Comparison of ENCODE assay signal across 14 cellular contexts in genomic region chr7:27146491-27147210, GRCh38. TPM values are rescaled to one million over a fixed set of nuclear protein-coding genes. Genes with fewer than 3 reads are reported as not detected.
DNase-seq lines count a peak whose midpoint lies in the region; ATAC-seq and TF ChIP-seq lines count a peak whose summit lies in the region.
"Had no signal": no experiment of that assay in that cellular context is flagged by ENCODE, and none has a peak within 500 bp of the region (broad histone marks: within the 10 kb centered on the region; RNA-seq: fewer than 3 reads in every experiment).

No MANE protein-coding gene starts in this region.

- H3K9me3 ChIP-seq in aorta (ENCODE audit: control insufficient read depth, low read length): no peaks in the 10 kb centered on the region
- H3K9me3 ChIP-seq: gastroesophageal sphincter had no signal

- H3K4me1 ChIP-seq in aorta (ENCODE audit: control insufficient read depth in 1 of 2, insufficient read depth in 2 of 2, low read length in 2 of 2): no peaks in the 10 kb centered on the region

- H3K27me3 ChIP-seq in aorta (ENCODE audit: control insufficient read depth in 1 of 2, insufficient read depth in 2 of 2, low read length in 1 of 2): no peaks in the 10 kb centered on the region

- H3K27ac Mint-ChIP-seq in nephron (peak overlapping the region; percentile 97 to 100 (median 99)), type B pancreatic cell (peak overlapping the region; percentile 77)

- no peak for TF ChIP-seq CTCF in epithelial cell of proximal tubule (conservative IDR thresholded peaks at IDR 0.05; ENCODE audit: low read depth, low read length)
- TF ChIP-seq CTCF in nephron (IDR thresholded peaks at IDR 0.05; ENCODE audit: unreplicated experiment in 3 of 3): no peak
- no peak for TF ChIP-seq CTCF in type B pancreatic cell (conservative IDR thresholded peaks at IDR 0.05)

- peak; percentile 82 for DNase-seq in NCI-H510A treated with DMSO at 0.1 percent for 48 hours (lab: John Stamatoyannopoulos, UW)
- no peak for DNase-seq in NCI-H510A (lab: John Stamatoyannopoulos, UW)
- DNase-seq in epithelial cell of proximal tubule (ENCODE audit: low read depth): no peak
- no peak for DNase-seq in type B pancreatic cell (ENCODE audit: extremely low spot score, unreplicated experiment)
- no peak for DNase-seq in aorta
- no peak for DNase-seq in AG08396 (ENCODE audit: low spot score)
- DNase-seq in NCI-H82 treated with DMSO at 0.1 percent for 48 hours (lab: John Stamatoyannopoulos, UW; ENCODE audit: unreplicated experiment): no peak
- DNase-seq: GDM1, NCI-H2171 treated with DMSO at 0.1 percent for 48 hours, OCI-M1, SW 1271 had no signal

- H3K36me3 Mint-ChIP-seq in nephron (ENCODE audit: low read depth) (peaks cover 82% of the 10 kb centered on the region), type B pancreatic cell (peaks cover 22% of the 10 kb centered on the region)

- no peak overlapping the region for H3K27ac ChIP-seq in aorta (ENCODE audit: low read depth in 1 of 2, low read length in 2 of 2)

- 75 to 89% methylated on average over 4 to 5 of the region's 5 CpGs for WGBS in aorta, 2 donors

- H3K27me3 Mint-ChIP-seq in nephron (ENCODE audit: low read depth) (peaks cover 8% of the 10 kb centered on the region), type B pancreatic cell (peaks cover 75% of the 10 kb centered on the region)

- H3K4me3 ChIP-seq in epithelial cell of proximal tubule (ENCODE audit: low read depth, low read length) (peak overlapping the region; percentile 75), aorta (ENCODE audit: low read length in 2 of 2) (no peak overlapping the region)

- peak overlapping the region; percentile 95 to 98 (median 96) for H3K4me3 Mint-ChIP-seq in nephron
- peak overlapping the region; percentile 99 for H3K4me3 Mint-ChIP-seq in type B pancreatic cell

- intact Hi-C loops in aorta (cut with DNase I): no loop called here

- no peak for ATAC-seq in aorta (ENCODE audit: low FRiP score)
- ATAC-seq: gastroesophageal sphincter had no signal

- H3K4me1 Mint-ChIP-seq in nephron: peaks cover 61% of the 10 kb centered on the region
- H3K4me1 Mint-ChIP-seq in type B pancreatic cell (ENCODE audit: unreplicated experiment): peaks cover 33% of the 10 kb centered on the region

- H3K9me3 Mint-ChIP-seq in nephron (no peaks in the 10 kb centered on the region), type B pancreatic cell (no peaks in the 10 kb centered on the region)

- no peaks in the 10 kb centered on the region for H3K36me3 ChIP-seq in aorta (ENCODE audit: control insufficient read depth in 1 of 2, insufficient read depth in 2 of 2, low read length in 1 of 2)
- H3K36me3 ChIP-seq: gastroesophageal sphincter had no signal

RNA-seq across cellular contexts. Expression of gene HOXA6, which starts 0.9 kb away (rescaled TPM):
- 5.7 and 11.8 TPM in 2 replicates for total RNA-seq in epithelial cell of proximal tubule
- total RNA-seq in type B pancreatic cell (ENCODE audit: low replicate concordance): 4.2 and 10.9 TPM in 2 replicates
- 1 to 10 TPM; 6.3 to 7.6 TPM for total RNA-seq in aorta
- under 1 TPM in 1 of 2 donors, not detected in 1; 0.97 TPM for polyA plus RNA-seq in aorta
- total RNA-seq: H1 had no signal
- polyA plus RNA-seq: H1 had no signal

RNA-seq across cellular contexts. Expression of gene HOXA5, which starts 3.2 kb away (rescaled TPM):
- total RNA-seq in epithelial cell of proximal tubule (20.1 and 47.6 TPM in 2 replicates), type B pancreatic cell (ENCODE audit: low replicate concordance) (55.0 and 77.7 TPM in 2 replicates), aorta (10 to 100 TPM in 1 of 2 donors, 1 to 10 TPM in 1; 8.0 to 11.8 TPM)
- polyA plus RNA-seq in aorta: 1 to 10 TPM; 1.6 to 2.7 TPM
- total RNA-seq: H1 had no signal
- polyA plus RNA-seq: H1 had no signal

RNA-seq across cellular contexts. Expression of gene HOXA3, which starts 5.7 kb away (rescaled TPM):
- 14.4 and 33.2 TPM in 2 replicates for total RNA-seq in epithelial cell of proximal tubule
- 40.5 and 92.8 TPM in 2 replicates for total RNA-seq in type B pancreatic cell (ENCODE audit: low replicate concordance)
- 10 to 100 TPM in 1 of 2 donors, 1 to 10 TPM in 1; 9.6 to 20.8 TPM for total RNA-seq in aorta
- polyA plus RNA-seq in aorta: 10 to 100 TPM in 1 of 2 donors, 1 to 10 TPM in 1; 3.8 to 12.2 TPM
- total RNA-seq: H1 had no signal
- polyA plus RNA-seq: H1 had no signal

RNA-seq across cellular contexts. Expression of gene HOXA7, which starts 9.8 kb away (rescaled TPM):
- total RNA-seq in epithelial cell of proximal tubule (21.4 and 27.9 TPM in 2 replicates), type B pancreatic cell (ENCODE audit: low replicate concordance) (3.2 and 6.2 TPM in 2 replicates), aorta (1 to 10 TPM; 4.7 to 9.3 TPM)
- polyA plus RNA-seq in aorta: 1 to 10 TPM; 2.4 to 3.3 TPM
- total RNA-seq: H1 had no signal

RNA-seq across cellular contexts. Expression of gene HOXA4, which starts 16.1 kb away (rescaled TPM):
- total RNA-seq in epithelial cell of proximal tubule (9.2 and 14.6 TPM in 2 replicates), type B pancreatic cell (ENCODE audit: low replicate concordance) (28.5 and 37.6 TPM in 2 replicates), aorta (10 to 100 TPM in 1 of 2 donors, 1 to 10 TPM in 1; 5.6 to 11.6 TPM)
- polyA plus RNA-seq in aorta: 10 to 100 TPM in 1 of 2 donors, 1 to 10 TPM in 1; 2.6 to 10.1 TPM
- total RNA-seq: H1 had no signal
- polyA plus RNA-seq: H1 had no signal
